In the genomic region with DNA sequence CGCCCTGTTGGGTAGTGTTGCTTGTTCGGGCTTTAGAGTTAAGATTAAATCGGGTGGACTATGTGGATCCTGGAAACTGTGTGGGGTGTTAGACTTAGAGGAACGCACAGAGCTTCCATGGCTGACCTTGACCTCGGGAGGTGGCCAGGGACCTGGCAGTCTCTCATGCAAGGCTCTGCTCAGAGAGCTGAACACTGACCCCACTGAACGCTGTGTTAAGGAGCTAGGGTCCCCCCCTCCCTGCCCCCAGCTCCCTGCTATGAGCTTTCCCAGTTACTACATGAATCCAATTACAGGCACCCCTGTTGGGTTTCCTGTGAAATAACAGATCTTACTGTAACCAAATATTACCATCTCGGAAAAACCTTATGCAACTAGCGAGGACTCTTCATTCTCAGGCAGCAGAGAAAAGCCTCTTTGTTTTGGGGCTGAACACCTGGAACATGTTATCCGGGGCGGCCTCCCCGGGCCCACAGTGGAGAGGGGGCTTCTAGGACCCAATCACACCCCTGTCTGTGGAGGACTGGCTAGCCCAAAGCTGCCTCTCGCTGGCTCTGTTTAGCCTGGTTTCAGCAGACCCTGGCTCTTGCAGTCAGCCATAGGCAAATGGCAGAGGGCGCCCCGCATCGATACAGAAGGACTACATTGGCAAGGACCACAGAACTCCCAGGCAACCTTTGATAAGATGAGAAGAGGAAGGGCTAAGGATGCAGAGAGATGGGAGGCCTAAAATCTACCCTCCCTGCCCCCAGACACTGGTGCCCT, we compare ENCODE assay signal across 24 cellular contexts. TPM values are rescaled to one million over a fixed set of nuclear protein-coding genes. Genes with fewer than 3 reads are reported as not detected.
A peak's percentile ranks its signal among the peaks of the same experiment; 100 is the strongest.
DNase-seq lines count a peak whose midpoint lies in the region; ATAC-seq and TF ChIP-seq lines count a peak whose summit lies in the region.
"Had no signal": no experiment of that assay in that cellular context is flagged by ENCODE, and none has a peak within 500 bp of the region (broad histone marks: within the 10 kb centered on the region; RNA-seq: fewer than 3 reads in every experiment).

No MANE protein-coding gene starts in this region.

- POLR2A ChIA-PET in A673 (lab: Charles Lee; ENCODE audit: low non-redundant PET) = no interaction called here

- CTCF ChIA-PET in A673 (lab: Charles Lee) = interaction anchor here (1.2 kb wide), 1 partner anchor 19 kb away, joined by 4 read pairs; no protein-coding TSS in a partner anchor

- H3K4me3 ChIP-seq in A673 (ENCODE audit: low read depth, low read length, poor library complexity, severe bottlenecking) (no peak overlapping the region), RWPE2 (ENCODE audit: severe bottlenecking) (no peak overlapping the region), sigmoid colon (no peak overlapping the region), MG63 (no peak overlapping the region)
- H3K4me3 ChIP-seq: GM12878, SK-N-MC had no signal

- H3K27ac ChIP-seq in A673 (ENCODE audit: low read depth, low read length, poor library complexity, severe bottlenecking) = peak overlapping the region; percentile 79
- no peak overlapping the region for H3K27ac ChIP-seq in RWPE2 (ENCODE audit: poor library complexity, severe bottlenecking)
- no peak overlapping the region for H3K27ac ChIP-seq in sigmoid colon
- H3K27ac ChIP-seq: HL-60, SK-N-MC had no signal

- intact Hi-C loops in A673 (cut with micrococcal nuclease; ENCODE audit: unreplicated experiment) (no loop called here), sigmoid colon (cut with DNase I) (loop anchor here (5.0 kb wide), 1 partner anchor 153 kb away; no protein-coding TSS in a partner anchor)

- TF ChIP-seq EP300 in sigmoid colon (IDR thresholded peaks at IDR 0.05) = no peak

- H3K4me1 ChIP-seq in A673 (ENCODE audit: insufficient read depth, low read length, poor library complexity, severe bottlenecking) (peaks cover 41% of the 10 kb centered on the region), RWPE2 (ENCODE audit: insufficient read depth, poor library complexity, severe bottlenecking) (peaks cover 4% of the 10 kb centered on the region), sigmoid colon (peaks cover under 1 to 10% (median 6%) of the 10 kb centered on the region in 4 donors)
- H3K4me1 ChIP-seq: BE2C had no signal

- TF ChIP-seq POLR2A in sigmoid colon (IDR thresholded peaks at IDR 0.05) = no peak

- no TSS peak for BruUV-seq in A673 (replicated peaks; lab: Mats Ljungman, UMichigan)

- TF ChIP-seq CTCF in A673 (conservative IDR thresholded peaks at IDR 0.05; ENCODE audit: low read depth, low read length) (no peak), RWPE2 (IDR thresholded peaks at IDR 0.05; ENCODE audit: poor library complexity, severe bottlenecking) (no peak), sigmoid colon (IDR thresholded peaks at IDR 0.05) (no peak)

- H3K36me3 ChIP-seq in A673 (ENCODE audit: insufficient read depth, low read length, poor library complexity, severe bottlenecking) = no peaks in the 10 kb centered on the region
- H3K36me3 ChIP-seq in RWPE2 (ENCODE audit: low read depth) = no peaks in the 10 kb centered on the region
- H3K36me3 ChIP-seq in sigmoid colon = no peaks in the 10 kb centered on the region
- no peaks in the 10 kb centered on the region for H3K36me3 ChIP-seq in MG63
- H3K36me3 ChIP-seq: BE2C had no signal

- no peak for ATAC-seq in RWPE2 (ENCODE audit: low read depth)
- no peak for ATAC-seq in left lobe of liver
- no peak for ATAC-seq in HG03196 (IDR thresholded peaks at IDR 0.05; ENCODE audit: unreplicated experiment)
- ATAC-seq in HG03571 (IDR thresholded peaks at IDR 0.05; ENCODE audit: unreplicated experiment) = no peak
- ATAC-seq: GM12878 had no signal

- H3K27me3 ChIP-seq in A673 (replicated peaks; ENCODE audit: insufficient read depth, low read depth, low read length, poor library complexity) (no peaks in the 10 kb centered on the region), RWPE2 (ENCODE audit: insufficient read depth, poor library complexity, severe bottlenecking) (no peaks in the 10 kb centered on the region), sigmoid colon (no peaks in the 10 kb centered on the region), MG63 (no peaks in the 10 kb centered on the region)
- H3K27me3 ChIP-seq: BE2C had no signal

- DNase-seq in A673 (ENCODE audit: low spot score) = peak; percentile 70
- peak; percentile 60 for DNase-seq in RWPE2 (ENCODE audit: low spot score)
- peak; percentile 22 for DNase-seq in left lobe of liver (ENCODE audit: low spot score)
- peak; percentile 40 for DNase-seq in sigmoid colon
- DNase-seq in MG63 = no peak
- DNase-seq in Kasumi-1 (lab: John Stamatoyannopoulos, UW) = no peak
- DNase-seq: BE2C, DMS 273 treated with DMSO at 0.1 percent for 48 hours, DND-41, H9, HFFc6, KG1, NCI-H1694 treated with DMSO at 0.1 percent for 48 hours, NCI-H2081 treated with DMSO at 0.1 percent for 48 hours, NCI-H2171 treated with DMSO at 0.1 percent for 48 hours, NCI-H526 treated with DMSO at 0.1 percent for 48 hours, OCI-M1, RPMI8226, SHP77 treated with DMSO at 0.1 percent for 48 hours had no signal

- WGBS in sigmoid colon, 2 donors = 85 to 92% methylated on average over 15 of the region's 15 CpGs

- H3K9me3 ChIP-seq in A673 (ENCODE audit: low read depth, low read length, poor library complexity, severe bottlenecking) (no peaks in the 10 kb centered on the region), RWPE2 (ENCODE audit: severe bottlenecking) (no peaks in the 10 kb centered on the region), sigmoid colon (no peaks in the 10 kb centered on the region), MG63 (no peaks in the 10 kb centered on the region)
- H3K9me3 ChIP-seq: BE2C had no signal

RNA-seq across cellular contexts. Expression of a gene that starts 25.8 kb away (rescaled TPM):
- total RNA-seq in A673 (2021) = 0.19 and 0.50 TPM in 2 replicates
- 4.0 TPM for total RNA-seq in left lobe of liver
- total RNA-seq in sigmoid colon = 10 to 100 TPM; 36.4 to 71.2 (median 46.9) TPM
- 10 to 100 TPM in 1 of 3 donors, 1 to 10 TPM in 2; 8.6 to 13.2 (median 9.0) TPM for polyA plus RNA-seq in sigmoid colon
- total RNA-seq in MG63 (2014; rRNA removed; shearing (Covaris generic); ENCODE audit: low replicate concordance) = 879 and 1,090 TPM in 2 replicates

Comparison
In these comparisons a context has a peak if more than half of its experiments do, and no peak if none do; other contexts are left out.
1. DNase-seq: peak in A673 (single experiment), RWPE2 (single experiment), left lobe of liver (single experiment) and sigmoid colon (single experiment); none in MG63 (single experiment) and Kasumi-1 (0 of 2).
2. RNA of a gene that starts 25.8 kb away (total RNA-seq): 879 to 1,090 TPM in MG63; 36.4 to 71.2 TPM in sigmoid colon, 4.0 TPM in left lobe of liver (single experiment) and 0.19 to 0.50 TPM in A673; every median in the first group is over 10 times any median in the second.